Comparison of ENCODE assay signal across 25 cellular contexts in genomic region chr5:158492850-158493249, GRCh38.
DNase-seq lines count a peak whose midpoint lies in the region; ATAC-seq and TF ChIP-seq lines count a peak whose summit lies in the region.
"Had no signal": no experiment of that assay in that cellular context is flagged by ENCODE, and none has a peak within 500 bp of the region (broad histone marks: within the 10 kb centered on the region; RNA-seq: fewer than 3 reads in every experiment).

No MANE protein-coding gene starts in this region.

- no peak overlapping the region for H2BK120ac ChIP-seq in mesenchymal stem cell (ENCODE audit: low read depth, low read length)

- in situ Hi-C loops in brain microvascular endothelial cell (cut with HindIII; ENCODE audit: low pct_ligation_motif_present, low sequenced_read_pairs): no loop called here

- CTCF ChIA-PET in activated naive CD4-positive, alpha-beta T cell treated with anti-CD3 and anti-CD28 coated beads, Interleukin-2, amount 10 ng/mL, durations not matched to agents 7 days and 5 days (lab: Charles Lee): no interaction called here

- H3K18ac ChIP-seq in mesenchymal stem cell (ENCODE audit: low read depth in 1 of 2, low read length in 2 of 2): no peak overlapping the region

- H2BK12ac ChIP-seq in mesenchymal stem cell (ENCODE audit: low read length in 2 of 2): no peak overlapping the region

- no peaks in the 10 kb centered on the region for H3K79me2 ChIP-seq in DND-41 (ENCODE audit: insufficient read depth, low read length)

- no peak overlapping the region for H3K27ac Mint-ChIP-seq in activated naive CD4-positive, alpha-beta T cell treated with anti-CD3 and anti-CD28 coated beads, Interleukin-2, amount 10 ng/mL, durations not matched to agents 7 days and 5 days
- H3K27ac Mint-ChIP-seq: activated CD4-positive, alpha-beta memory T cell treated with anti-CD3 and anti-CD28 coated beads for 36 hours; CD4-positive, alpha-beta memory T cell; T-helper 2 cell treated with Interferon-gamma antibody and Interleukin-4, amounts not matched to agents 5 μg/mL and 100 μg/mL, for 36 hours; WTC11 had no signal

- ATAC-seq in DND-41 (ENCODE audit: insufficient read depth, low read depth): no peak
- no peak for ATAC-seq in GM19035 (IDR thresholded peaks at IDR 0.05; ENCODE audit: unreplicated experiment)
- ATAC-seq: esophagus mucosa, left lobe of liver, psoas muscle, WTC11 had no signal

- H3K36me3 ChIP-seq in DND-41 (ENCODE audit: insufficient read depth, low read length): no peaks in the 10 kb centered on the region
- H3K36me3 ChIP-seq in brain microvascular endothelial cell (replicated peaks): no peaks in the 10 kb centered on the region
- no peaks in the 10 kb centered on the region for H3K36me3 ChIP-seq in mesenchymal stem cell (ENCODE audit: control insufficient read depth in 1 of 2, insufficient read depth in 2 of 2, low read depth in 1 of 2, low read length in 2 of 2)
- H3K36me3 ChIP-seq: Peyer's patch had no signal

- H3K9me3 ChIP-seq in DND-41 (ENCODE audit: insufficient read depth, low read length, severe bottlenecking) (no peaks in the 10 kb centered on the region), mesenchymal stem cell (ENCODE audit: control insufficient read depth, low read length) (no peaks in the 10 kb centered on the region)
- H3K9me3 ChIP-seq: Peyer's patch, psoas muscle had no signal

- H2BK5ac ChIP-seq in mesenchymal stem cell (ENCODE audit: low read depth, low read length, poor library complexity, severe bottlenecking): no peak overlapping the region

- no peak overlapping the region for H2AK5ac ChIP-seq in mesenchymal stem cell (ENCODE audit: low read length, severe bottlenecking)

- H3K4me1 ChIP-seq in DND-41 (ENCODE audit: insufficient read depth, low read length) (no peaks in the 10 kb centered on the region), mesenchymal stem cell (ENCODE audit: control insufficient read depth, insufficient read depth, low read depth, low read length) (peaks cover 2% of the 10 kb centered on the region)
- H3K4me1 ChIP-seq: Peyer's patch, psoas muscle had no signal

- H2BK15ac ChIP-seq in mesenchymal stem cell (ENCODE audit: low read depth, poor library complexity, severe bottlenecking): no peak overlapping the region

- H3K27me3 Mint-ChIP-seq in activated naive CD4-positive, alpha-beta T cell treated with anti-CD3 and anti-CD28 coated beads, Interleukin-2, amount 10 ng/mL, durations not matched to agents 7 days and 5 days: no peaks in the 10 kb centered on the region

- H3K4me2 ChIP-seq in DND-41 (ENCODE audit: insufficient read depth, low read length): no peak overlapping the region
- no peak overlapping the region for H3K4me2 ChIP-seq in mesenchymal stem cell (ENCODE audit: low read length, poor library complexity, severe bottlenecking)

- 0 out of 2 replicates have a peak overlapping the region, but pooled peaks have one; percentile 4 for H3K27ac ChIP-seq in DND-41 (ENCODE audit: low read length)
- H3K27ac ChIP-seq in brain microvascular endothelial cell: no peak overlapping the region
- no peak overlapping the region for H3K27ac ChIP-seq in mesenchymal stem cell (ENCODE audit: low read length, poor library complexity, severe bottlenecking)
- H3K27ac ChIP-seq: Peyer's patch, psoas muscle, SK-N-MC, skin epidermis had no signal

- TF ChIP-seq CTCF in DND-41 (IDR thresholded peaks at IDR 0.05; ENCODE audit: borderline replicate concordance, extremely low read depth, low read length, poor library complexity, severe bottlenecking) (no peak), brain microvascular endothelial cell (IDR thresholded peaks at IDR 0.05; ENCODE audit: low read depth, low read length, missing control alignments) (no peak)

- H3K36me3 Mint-ChIP-seq in activated naive CD4-positive, alpha-beta T cell treated with anti-CD3 and anti-CD28 coated beads, Interleukin-2, amount 10 ng/mL, durations not matched to agents 7 days and 5 days: no peaks in the 10 kb centered on the region
- H3K36me3 Mint-ChIP-seq: activated CD4-positive, alpha-beta memory T cell treated with anti-CD3 and anti-CD28 coated beads for 36 hours; CD4-positive, alpha-beta memory T cell; WTC11 had no signal

- DNase-seq in DND-41: no peak
- peak; percentile 18 for DNase-seq in LHCN-M2 (ENCODE audit: low read depth)
- peak; percentile 28 for DNase-seq in brain microvascular endothelial cell
- peak; percentile 33 for DNase-seq in mesenchymal stem cell
- DNase-seq in activated CD8-positive, alpha-beta memory T cell treated with anti-CD3 and anti-CD28 coated beads, Interleukin-2, amount 50 U/mL, for 4 hours: no peak
- DNase-seq in NCI-H2196 treated with DMSO at 0.1 percent for 48 hours (lab: John Stamatoyannopoulos, UW; ENCODE audit: unreplicated experiment): no peak
- no peak for DNase-seq in activated naive CD4-positive, alpha-beta T cell treated with anti-CD3 and anti-CD28 coated beads, Interleukin-2, amount 10 ng/mL, durations not matched to agents 7 days and 5 days
- DNase-seq: activated CD4-positive, alpha-beta memory T cell treated with anti-CD3 and anti-CD28 coated beads for 36 hours; activated T-cell treated with anti-CD3 and anti-CD28 coated beads for 4 hours; amygdala; CD4-positive, alpha-beta memory T cell; cerebellar nuclear complex; DMS79 treated with DMSO at 0.1 percent for 48 hours; effector memory CD4-positive, alpha-beta T cell; Peyer's patch; psoas muscle; stimulated activated naive CD4-positive, alpha-beta T cell treated with Interleukin-2 at 50 U/mL for 16 hours had no signal

- no peaks in the 10 kb centered on the region for H3K79me1 ChIP-seq in mesenchymal stem cell (replicated peaks; ENCODE audit: low read length, poor library complexity, severe bottlenecking)

- no peak overlapping the region for H4K8ac ChIP-seq in mesenchymal stem cell (ENCODE audit: low read length)

- H3K4me3 Mint-ChIP-seq in activated naive CD4-positive, alpha-beta T cell treated with anti-CD3 and anti-CD28 coated beads, Interleukin-2, amount 10 ng/mL, durations not matched to agents 7 days and 5 days: no peak overlapping the region
- H3K4me3 Mint-ChIP-seq: activated CD4-positive, alpha-beta memory T cell treated with anti-CD3 and anti-CD28 coated beads for 36 hours; CD4-positive, alpha-beta memory T cell; neural crest cell; T-helper 2 cell treated with Interferon-gamma antibody and Interleukin-4, amounts not matched to agents 5 μg/mL and 100 μg/mL, for 36 hours; WTC11 had no signal

- H2AFZ ChIP-seq in DND-41 (ENCODE audit: low read depth, low read length) (no peak overlapping the region), mesenchymal stem cell (ENCODE audit: low read depth, low read length) (no peak overlapping the region)

- H4K91ac ChIP-seq in mesenchymal stem cell (ENCODE audit: low read length): no peak overlapping the region

- no peak overlapping the region for H3K4me3 ChIP-seq in DND-41 (ENCODE audit: low read depth in 1 of 2, low read length in 2 of 2)
- no peak overlapping the region for H3K4me3 ChIP-seq in brain microvascular endothelial cell (ENCODE audit: low read depth, low read length)
- no peak overlapping the region for H3K4me3 ChIP-seq in mesenchymal stem cell (ENCODE audit: insufficient read depth in 1 of 2, low read depth in 1 of 2, low read length in 2 of 2)
- H3K4me3 ChIP-seq: Peyer's patch, psoas muscle, SK-N-MC, skin epidermis had no signal

- H3K9ac ChIP-seq in DND-41 (ENCODE audit: low read depth, low read length) (no peak overlapping the region), mesenchymal stem cell (ENCODE audit: low read length) (no peak overlapping the region)

- WGBS in mesenchymal stem cell: 25% methylated on average over 1 of the region's 3 CpGs

- H3K4ac ChIP-seq in mesenchymal stem cell (ENCODE audit: low read depth in 1 of 2, low read length in 2 of 2): no peak overlapping the region

- H3K9me3 Mint-ChIP-seq in activated naive CD4-positive, alpha-beta T cell treated with anti-CD3 and anti-CD28 coated beads, Interleukin-2, amount 10 ng/mL, durations not matched to agents 7 days and 5 days: peaks cover 1% of the 10 kb centered on the region
- H3K9me3 Mint-ChIP-seq: activated CD4-positive, alpha-beta memory T cell treated with anti-CD3 and anti-CD28 coated beads for 36 hours; CD4-positive, alpha-beta memory T cell; T-helper 2 cell treated with Interferon-gamma antibody and Interleukin-4, amounts not matched to agents 5 μg/mL and 100 μg/mL, for 36 hours had no signal

- no peak overlapping the region for H3K23ac ChIP-seq in mesenchymal stem cell (ENCODE audit: low read length in 2 of 2)

- H3K27me3 ChIP-seq in DND-41 (ENCODE audit: insufficient read depth, low read length, poor library complexity) (no peaks in the 10 kb centered on the region), brain microvascular endothelial cell (replicated peaks) (no peaks in the 10 kb centered on the region), mesenchymal stem cell (ENCODE audit: control insufficient read depth in 1 of 2, insufficient read depth in 1 of 2, low read length in 2 of 2) (no peaks in the 10 kb centered on the region)
- H3K27me3 ChIP-seq: Peyer's patch had no signal

- H3K14ac ChIP-seq in mesenchymal stem cell (ENCODE audit: low read length in 2 of 2): no peak overlapping the region

- H3K4me1 Mint-ChIP-seq in activated naive CD4-positive, alpha-beta T cell treated with anti-CD3 and anti-CD28 coated beads, Interleukin-2, amount 10 ng/mL, durations not matched to agents 7 days and 5 days: no peaks in the 10 kb centered on the region
- H3K4me1 Mint-ChIP-seq: CD4-positive, alpha-beta memory T cell had no signal

- H4K20me1 ChIP-seq in DND-41 (ENCODE audit: insufficient read depth, low read length): no peaks in the 10 kb centered on the region

Comparison
In these comparisons a context has a peak if more than half of its experiments do, and no peak if none do; other contexts are left out.
1. DNase-seq: peak in LHCN-M2 (single experiment), brain microvascular endothelial cell (single experiment) and mesenchymal stem cell (single experiment); none in DND-41 (single experiment), activated CD8-positive, alpha-beta memory T cell treated with anti-CD3 and anti-CD28 coated beads, Interleukin-2, amount 50 U/mL, for 4 hours (single experiment), NCI-H2196 treated with DMSO at 0.1 percent for 48 hours (single experiment) and activated naive CD4-positive, alpha-beta T cell treated with anti-CD3 and anti-CD28 coated beads, Interleukin-2, amount 10 ng/mL, durations not matched to agents 7 days and 5 days (single experiment).